In genomic region chr5:151274666-151275065, GRCh38 we compare ENCODE assay signal across 21 cellular contexts. TPM values are rescaled to one million over a fixed set of nuclear protein-coding genes. Genes with fewer than 3 reads are reported as not detected.
DNase-seq lines count a peak whose midpoint lies in the region; ATAC-seq and TF ChIP-seq lines count a peak whose summit lies in the region.
"Had no signal": no experiment of that assay in that cellular context is flagged by ENCODE, and none has a peak within 500 bp of the region (broad histone marks: within the 10 kb centered on the region; RNA-seq: fewer than 3 reads in every experiment).

No MANE protein-coding gene starts in this region.

- H3K9me3 ChIP-seq in parathyroid adenoma (ENCODE audit: control insufficient read depth, low read length): no peaks in the 10 kb centered on the region
- H3K9me3 ChIP-seq: HAP-1, Peyer's patch had no signal

- TF ChIP-seq CTCF in C4-2B (conservative IDR thresholded peaks at IDR 0.05): no peak
- TF ChIP-seq CTCF in LNCaP clone FGC (IDR thresholded peaks at IDR 0.05; ENCODE audit: control insufficient read depth, extremely low read depth, insufficient read depth): no peak
- no peak for TF ChIP-seq CTCF in parathyroid adenoma (IDR thresholded peaks at IDR 0.05)

- no peaks in the 10 kb centered on the region for H3K36me3 ChIP-seq in parathyroid adenoma (ENCODE audit: control insufficient read depth, insufficient read depth, low read length)
- H3K36me3 ChIP-seq: HAP-1, Peyer's patch had no signal

- DNase-seq in LNCaP clone FGC (ENCODE audit: low read depth) (peak; percentile 78), NCI-H1092 treated with DMSO at 0.1 percent for 48 hours (lab: John Stamatoyannopoulos, UW) (no peak), superior temporal gyrus (ENCODE audit: extremely low spot score) (no peak), AML-193 (lab: John Stamatoyannopoulos, UW) (no peak), NCI-H2029 treated with DMSO at 0.1 percent for 48 hours (lab: John Stamatoyannopoulos, UW) (no peak)
- DNase-seq: GF-D8, GM23248, KG1, NCI-H1417 treated with DMSO at 0.1 percent for 48 hours, NCI-H187 treated with DMSO at 0.1 percent for 48 hours, NCI-H345, Peyer's patch had no signal

- H3K4me3 ChIP-seq in LNCaP clone FGC (ENCODE audit: low read depth, low read length) (no peak overlapping the region), parathyroid adenoma (ENCODE audit: low read depth, low read length) (no peak overlapping the region)
- H3K4me3 ChIP-seq: GM12878, GM23248, HAP-1, Peyer's patch had no signal

- no peak overlapping the region for H2AFZ ChIP-seq in parathyroid adenoma
- H2AFZ ChIP-seq: GM23248 had no signal

- H3K4me1 ChIP-seq in parathyroid adenoma: peaks cover 13% of the 10 kb centered on the region
- H3K4me1 ChIP-seq: HAP-1, Peyer's patch had no signal

- H3K79me2 ChIP-seq in parathyroid adenoma: no peaks in the 10 kb centered on the region

- H3K27me3 ChIP-seq in parathyroid adenoma (ENCODE audit: control insufficient read depth, insufficient read depth, low read length): no peaks in the 10 kb centered on the region
- H3K27me3 ChIP-seq: Peyer's patch had no signal

- peak overlapping the region; percentile 11 for H3K4me2 ChIP-seq in parathyroid adenoma (ENCODE audit: low read length)

- H3K27ac ChIP-seq in C4-2B (peak overlapping the region; percentile 79), parathyroid adenoma (peak overlapping the region; percentile 13)
- H3K27ac ChIP-seq: 22Rv1, GM23248, Peyer's patch had no signal

- ATAC-seq in esophagus mucosa: peak; percentile 53
- ATAC-seq: GM12878, HepG2, Right ventricle myocardium inferior had no signal

- H3K9ac ChIP-seq in parathyroid adenoma: no peak overlapping the region
- H3K9ac ChIP-seq: GM23248 had no signal

RNA-seq across cellular contexts. Expression of gene GM2A, which starts 21.7 kb away (rescaled TPM):
- 118 TPM for total RNA-seq in esophagus mucosa

RNA-seq across cellular contexts. Expression of gene SLC36A3, which starts 28.9 kb away (rescaled TPM):
- total RNA-seq in esophagus mucosa: not detected
- total RNA-seq: GM12878, GM23248, HepG2, Peyer's patch, Right ventricle myocardium inferior, SK-MEL-5 had no signal

RNA-seq across cellular contexts. Expression of gene CCDC69, which starts 50.8 kb away (rescaled TPM):
- total RNA-seq in esophagus mucosa: 8.4 TPM
